ENCODE assay signal across 8 cellular contexts in genomic region chr6:45663181-45664180, GRCh38.
A peak's percentile ranks its signal among the peaks of the same experiment; 100 is the strongest.
DNase-seq lines count a peak whose midpoint lies in the region; ATAC-seq and TF ChIP-seq lines count a peak whose summit lies in the region.

No MANE protein-coding gene starts in this region.

- H3K9me3 ChIP-seq in ES-I3 (ENCODE audit: control insufficient read depth, insufficient read depth, low read length) (no peaks in the 10 kb centered on the region), fibroblast of lung (ENCODE audit: control insufficient read depth, insufficient read depth, low read depth, low read length) (no peaks in the 10 kb centered on the region), upper lobe of right lung (no peaks in the 10 kb centered on the region)

- H3K27ac Mint-ChIP-seq in osteocyte (ENCODE audit: unreplicated experiment) = no peak overlapping the region

- intact Hi-C loops in upper lobe of right lung (cut with DNase I) = no loop called here

- peak; percentile 43 for ATAC-seq in upper lobe of right lung
- ATAC-seq in HG03135 (IDR thresholded peaks at IDR 0.05; ENCODE audit: unreplicated experiment) = no peak
- ATAC-seq in GM21723 (IDR thresholded peaks at IDR 0.05; ENCODE audit: unreplicated experiment) = no peak

- H2AFZ ChIP-seq in fibroblast of lung (ENCODE audit: low read length) = peak overlapping the region; percentile 89

- H3K4me2 ChIP-seq in fibroblast of lung (ENCODE audit: extremely low read depth, insufficient read depth, low read length) = peak overlapping the region; percentile 85

- H3K36me3 Mint-ChIP-seq in osteocyte (ENCODE audit: unreplicated experiment) = peaks cover 2% of the 10 kb centered on the region

- H3K4me3 Mint-ChIP-seq in osteocyte (ENCODE audit: unreplicated experiment) = no peak overlapping the region

- H3K27me3 ChIP-seq in fibroblast of lung (ENCODE audit: control insufficient read depth, insufficient read depth, low read length) = no peaks in the 10 kb centered on the region
- peaks cover 28% of the 10 kb centered on the region for H3K27me3 ChIP-seq in upper lobe of right lung

- H3K4me3 ChIP-seq in fibroblast of lung (replicated peaks in 1 of 4; ENCODE audit: control extremely low read depth in 1 of 4, insufficient read depth in 1 of 4, low read depth in 3 of 4, low read length in 4 of 4) (peak overlapping the region in 3 of 4 experiments; percentile 5 to 47 (median 24)), upper lobe of right lung (peak overlapping the region; percentile 21)

- peaks cover 36% of the 10 kb centered on the region for H3K4me1 Mint-ChIP-seq in osteocyte (ENCODE audit: unreplicated experiment)

- H3K4me1 ChIP-seq in ES-I3 (ENCODE audit: insufficient read depth, low read length) (peaks cover 4% of the 10 kb centered on the region), fibroblast of lung (ENCODE audit: control insufficient read depth, extremely low read depth, insufficient read depth, low read length) (peaks cover 2% of the 10 kb centered on the region), upper lobe of right lung (no peaks in the 10 kb centered on the region)

- peak in 2 of 3 experiments; percentile 28 to 33 for DNase-seq in activated CD8-positive, alpha-beta memory T cell treated with anti-CD3 and anti-CD28 coated beads for 48 hours (ENCODE audit: low read depth in 2 of 3, low spot score in 2 of 3)
- DNase-seq in fibroblast of lung (ENCODE audit: low read depth in 2 of 2) (peak; percentile 46 to 48), osteocyte (ENCODE audit: extremely low spot score, unreplicated experiment) (peak; percentile 79), upper lobe of right lung (no peak), NCI-H69 (lab: John Stamatoyannopoulos, UW) (no peak)

- H3K36me3 ChIP-seq in ES-I3 (ENCODE audit: insufficient read depth, low read length) (no peaks in the 10 kb centered on the region), fibroblast of lung (ENCODE audit: control insufficient read depth, insufficient read depth, low read length) (peaks cover 2% of the 10 kb centered on the region), upper lobe of right lung (no peaks in the 10 kb centered on the region)

- H3K79me2 ChIP-seq in fibroblast of lung (ENCODE audit: control insufficient read depth, insufficient read depth, low read length) = no peaks in the 10 kb centered on the region

- H3K27ac ChIP-seq in fibroblast of lung (ENCODE audit: insufficient read depth, low read length) (peak overlapping the region; percentile 39), upper lobe of right lung (no peak overlapping the region)

- H3K27me3 Mint-ChIP-seq in osteocyte (ENCODE audit: unreplicated experiment) = no peaks in the 10 kb centered on the region

- TF ChIP-seq CTCF in fibroblast of lung (conservative IDR thresholded peaks at IDR 0.05 in 1 of 2, IDR thresholded peaks at IDR 0.05 in 1 of 2; ENCODE audit: low read depth in 1 of 2, low read length in 2 of 2) (peak in 1 of 2 donors; percentile 4), osteocyte (IDR thresholded peaks at IDR 0.05) (no peak), upper lobe of right lung (IDR thresholded peaks at IDR 0.05) (no peak)

- H3K9ac ChIP-seq in ES-I3 (ENCODE audit: low read depth, low read length) (peak overlapping the region; percentile 44; the same call in 1 of the 2 replicates), fibroblast of lung (ENCODE audit: insufficient read depth, low read length) (no peak overlapping the region)

- no peaks in the 10 kb centered on the region for H3K9me3 Mint-ChIP-seq in osteocyte (ENCODE audit: unreplicated experiment)

- H4K20me1 ChIP-seq in fibroblast of lung (ENCODE audit: control insufficient read depth, extremely low read depth, insufficient read depth, low read length) = no peaks in the 10 kb centered on the region

Comparison
In these comparisons a context has a peak if more than half of its experiments do, and no peak if none do; other contexts are left out.
1. DNase-seq: peak in activated CD8-positive, alpha-beta memory T cell treated with anti-CD3 and anti-CD28 coated beads for 48 hours (2 of 3), fibroblast of lung (2 of 2) and osteocyte (single experiment); none in upper lobe of right lung (single experiment) and NCI-H69 (single experiment).